1 cellular context compared by ENCODE assay signal in genomic region chr9:35661756-35662350, GRCh38.
TF ChIP-seq lines count a peak whose summit lies in the region.

No MANE protein-coding gene starts in this region.

TF ChIP-seq in K562, 482 proteins besides CTCF, POLR2A, EP300 and RAD21:
- TF ChIP-seq ASH1L (IDR thresholded peaks at IDR 0.05; ENCODE audit: borderline replicate concordance, low read depth, partially characterized antibody) (no peak), ZNF143 (CRISPR knock-in tag; IDR thresholded peaks at IDR 0.05) (no peak), SRSF1 (IDR thresholded peaks at IDR 0.05; ENCODE audit: low read depth, low read length) (no peak), THAP7 (CRISPR knock-in tag; IDR thresholded peaks at IDR 0.05) (no peak), JUNB (CRISPR knock-in tag; conservative IDR thresholded peaks at IDR 0.05) (no peak), CHD7 (IDR thresholded peaks at IDR 0.05; ENCODE audit: low read depth, low read length) (no peak)
